Comparison of ENCODE assay signal across 1 cellular context in the genomic region with DNA sequence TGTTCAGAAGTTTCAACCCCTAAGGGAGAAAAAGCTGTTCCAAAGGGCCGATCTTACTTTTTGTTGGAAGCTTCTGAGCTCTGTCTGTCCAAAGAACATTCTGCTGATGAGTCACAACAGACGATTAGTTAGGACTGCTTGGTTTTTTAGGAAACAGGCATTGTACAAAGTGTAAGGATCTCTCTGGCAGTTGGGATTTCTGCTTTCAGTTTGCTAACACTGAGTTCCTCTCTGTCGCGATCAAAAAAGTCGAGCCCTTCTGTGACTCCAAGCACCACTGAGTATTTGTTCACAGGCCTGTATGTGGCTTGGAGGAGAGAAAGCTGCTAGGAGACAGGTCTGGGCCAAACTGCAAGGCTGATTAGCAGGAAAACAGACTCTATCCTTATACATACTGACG.
TF ChIP-seq lines count a peak whose summit lies in the region.

No MANE protein-coding gene starts in this region.

TF ChIP-seq in WTC11, 78 proteins besides CTCF, POLR2A, EP300 and RAD21 (continued from another document):
- TF ChIP-seq, protein P1, sequence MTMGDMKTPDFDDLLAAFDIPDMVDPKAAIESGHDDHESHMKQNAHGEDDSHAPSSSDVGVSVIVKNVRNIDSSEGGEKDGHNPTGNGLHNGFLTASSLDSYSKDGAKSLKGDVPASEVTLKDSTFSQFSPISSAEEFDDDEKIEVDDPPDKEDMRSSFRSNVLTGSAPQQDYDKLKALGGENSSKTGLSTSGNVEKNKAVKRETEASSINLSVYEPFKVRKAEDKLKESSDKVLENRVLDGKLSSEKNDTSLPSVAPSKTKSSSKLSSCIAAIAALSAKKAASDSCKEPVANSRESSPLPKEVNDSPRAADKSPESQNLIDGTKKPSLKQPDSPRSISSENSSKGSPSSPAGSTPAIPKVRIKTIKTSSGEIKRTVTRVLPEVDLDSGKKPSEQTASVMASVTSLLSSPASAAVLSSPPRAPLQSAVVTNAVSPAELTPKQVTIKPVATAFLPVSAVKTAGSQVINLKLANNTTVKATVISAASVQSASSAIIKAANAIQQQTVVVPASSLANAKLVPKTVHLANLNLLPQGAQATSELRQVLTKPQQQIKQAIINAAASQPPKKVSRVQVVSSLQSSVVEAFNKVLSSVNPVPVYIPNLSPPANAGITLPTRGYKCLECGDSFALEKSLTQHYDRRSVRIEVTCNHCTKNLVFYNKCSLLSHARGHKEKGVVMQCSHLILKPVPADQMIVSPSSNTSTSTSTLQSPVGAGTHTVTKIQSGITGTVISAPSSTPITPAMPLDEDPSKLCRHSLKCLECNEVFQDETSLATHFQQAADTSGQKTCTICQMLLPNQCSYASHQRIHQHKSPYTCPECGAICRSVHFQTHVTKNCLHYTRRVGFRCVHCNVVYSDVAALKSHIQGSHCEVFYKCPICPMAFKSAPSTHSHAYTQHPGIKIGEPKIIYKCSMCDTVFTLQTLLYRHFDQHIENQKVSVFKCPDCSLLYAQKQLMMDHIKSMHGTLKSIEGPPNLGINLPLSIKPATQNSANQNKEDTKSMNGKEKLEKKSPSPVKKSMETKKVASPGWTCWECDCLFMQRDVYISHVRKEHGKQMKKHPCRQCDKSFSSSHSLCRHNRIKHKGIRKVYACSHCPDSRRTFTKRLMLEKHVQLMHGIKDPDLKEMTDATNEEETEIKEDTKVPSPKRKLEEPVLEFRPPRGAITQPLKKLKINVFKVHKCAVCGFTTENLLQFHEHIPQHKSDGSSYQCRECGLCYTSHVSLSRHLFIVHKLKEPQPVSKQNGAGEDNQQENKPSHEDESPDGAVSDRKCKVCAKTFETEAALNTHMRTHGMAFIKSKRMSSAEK (CRISPR knock-in tag; IDR thresholded peaks at IDR 0.05; ENCODE audit: borderline replicate concordance): no peak
- TF ChIP-seq SOX15 (CRISPR knock-in tag; IDR thresholded peaks at IDR 0.05) (no peak), IRF2 (CRISPR knock-in tag; IDR thresholded peaks at IDR 0.05; ENCODE audit: borderline replicate concordance, low read depth) (no peak), ETV6 (CRISPR knock-in tag; IDR thresholded peaks at IDR 0.05) (no peak), FOXJ3 (CRISPR knock-in tag; IDR thresholded peaks at IDR 0.05; ENCODE audit: borderline replicate concordance) (no peak), NR3C1 (CRISPR knock-in tag; conservative IDR thresholded peaks at IDR 0.05; ENCODE audit: low read depth) (no peak), TP53 (CRISPR knock-in tag; IDR thresholded peaks at IDR 0.05) (no peak)
- TF ChIP-seq, protein P2, sequence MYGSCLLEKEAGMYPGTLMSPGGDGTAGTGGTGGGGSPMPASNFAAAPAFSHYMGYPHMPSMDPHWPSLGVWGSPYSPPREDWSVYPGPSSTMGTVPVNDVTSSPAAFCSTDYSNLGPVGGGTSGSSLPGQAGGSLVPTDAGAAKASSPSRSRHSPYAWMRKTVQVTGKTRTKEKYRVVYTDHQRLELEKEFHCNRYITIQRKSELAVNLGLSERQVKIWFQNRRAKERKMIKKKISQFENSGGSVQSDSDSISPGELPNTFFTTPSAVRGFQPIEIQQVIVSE (CRISPR knock-in tag; IDR thresholded peaks at IDR 0.05; ENCODE audit: borderline replicate concordance): no peak
